In genomic region chr18:34322365-34323289, GRCh38 we compare ENCODE assay signal across 7 cellular contexts.
DNase-seq lines count a peak whose midpoint lies in the region; ATAC-seq and TF ChIP-seq lines count a peak whose summit lies in the region.

No MANE protein-coding gene starts in this region.

- peaks cover 0 to 3% (median 0%) of the 10 kb centered on the region in 7 donors for H3K27me3 ChIP-seq in heart right ventricle

- WGBS in heart right ventricle, 2 donors: 21 to 22% methylated on average over 16 of the region's 16 CpGs

- peaks cover 0 to 9% (median 0%) of the 10 kb centered on the region in 11 donors for H3K9me3 ChIP-seq in heart right ventricle

- intact Hi-C loops in heart right ventricle (cut with DNase I): loop anchor here in 9 of 10 donors (2.0 to 10.0 kb wide), 6 partner anchors 190 to 1088 kb away; no protein-coding TSS in a partner anchor

- TF ChIP-seq CTCF in heart right ventricle (IDR thresholded peaks at IDR 0.05): peak; percentile 15 to 71 (median 61)
- TF ChIP-seq CTCF in retinal pigment epithelial cell (conservative IDR thresholded peaks at IDR 0.05; ENCODE audit: low read depth, low read length): peak; percentile 92

- peak; percentile 74 for ATAC-seq in GM18502 (IDR thresholded peaks at IDR 0.05; ENCODE audit: poor library complexity, unreplicated experiment)
- ATAC-seq in HG02610 (IDR thresholded peaks at IDR 0.05; ENCODE audit: unreplicated experiment): peak; percentile 73
- no peak for ATAC-seq in heart right ventricle

- no peak overlapping the region for H3K4me3 ChIP-seq in heart right ventricle
- H3K4me3 ChIP-seq in retinal pigment epithelial cell (ENCODE audit: low read length): no peak overlapping the region

- H3K27ac ChIP-seq in heart right ventricle: no peak overlapping the region

- peak; percentile 67 to 89 (median 73) for DNase-seq in NCI-H1417 (lab: John Stamatoyannopoulos, UW)
- peak; percentile 35 for DNase-seq in UCSD-AML1 (lab: John Stamatoyannopoulos, UW; ENCODE audit: unreplicated experiment)
- DNase-seq in heart right ventricle: peak in 1 of 2 donors; percentile 15
- DNase-seq in retinal pigment epithelial cell (ENCODE audit: low read depth): no peak
- DNase-seq in NCI-H2171 treated with DMSO at 0.1 percent for 48 hours (lab: John Stamatoyannopoulos, UW): no peak

- no peaks in the 10 kb centered on the region for H3K4me1 ChIP-seq in heart right ventricle

- H3K36me3 ChIP-seq in heart right ventricle: no peaks in the 10 kb centered on the region

Comparison
In these comparisons a context has a peak if more than half of its experiments do, and no peak if none do; other contexts are left out.
1. ATAC-seq: peak in GM18502 (single experiment) and HG02610 (single experiment); none in heart right ventricle (0 of 8).
2. DNase-seq: peak in NCI-H1417 (3 of 3) and UCSD-AML1 (single experiment); none in retinal pigment epithelial cell (single experiment) and NCI-H2171 treated with DMSO at 0.1 percent for 48 hours (single experiment).